2 cellular contexts compared by ENCODE assay signal in the genomic region with DNA sequence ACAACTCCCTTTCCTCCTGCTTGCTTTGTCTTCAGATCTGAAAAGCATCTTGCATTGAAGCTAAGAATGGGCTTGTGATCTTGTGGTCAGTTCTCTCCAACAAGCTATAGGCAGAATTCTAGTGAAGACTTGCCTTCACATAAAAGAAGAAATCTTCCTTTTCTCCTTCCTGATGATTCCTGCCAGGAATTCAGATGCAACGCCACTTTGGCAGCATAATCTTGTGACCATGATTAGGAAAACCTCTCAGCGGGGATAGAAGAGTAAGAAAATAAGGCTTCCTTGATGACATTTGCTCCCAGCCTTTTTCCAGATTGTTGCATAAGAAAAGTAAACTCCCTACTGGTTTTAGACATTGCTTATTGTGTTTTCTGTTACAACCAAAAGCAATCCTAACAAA.
A peak's percentile ranks its signal among the peaks of the same experiment; 100 is the strongest.
TF ChIP-seq lines count a peak whose summit lies in the region.

No MANE protein-coding gene starts in this region.

TF ChIP-seq in H1, 55 proteins besides CTCF, POLR2A, EP300 and RAD21:
- TF ChIP-seq FOSL1 (IDR thresholded peaks at IDR 0.05; ENCODE audit: insufficient read depth, low read depth, low read length) (no peak), EZH2 (IDR thresholded peaks at IDR 0.05; ENCODE audit: low read depth, low read length, severe bottlenecking) (no peak), EGR1 (IDR thresholded peaks at IDR 0.05; ENCODE audit: borderline replicate concordance, low read depth, low read length) (no peak), JUN (IDR thresholded peaks at IDR 0.05; ENCODE audit: low read depth, low read length) (no peak), SRF (IDR thresholded peaks at IDR 0.05; ENCODE audit: low read depth, low read length) (no peak), RFX5 (IDR thresholded peaks at IDR 0.05; ENCODE audit: borderline replicate concordance, low read depth, low read length) (no peak)

TF ChIP-seq in neural cell, 6 proteins besides CTCF, POLR2A, EP300 and RAD21:
- TF ChIP-seq SMC3 (conservative IDR thresholded peaks at IDR 0.05; ENCODE audit: poor library complexity), result no peak
- TF ChIP-seq, protein P1, sequence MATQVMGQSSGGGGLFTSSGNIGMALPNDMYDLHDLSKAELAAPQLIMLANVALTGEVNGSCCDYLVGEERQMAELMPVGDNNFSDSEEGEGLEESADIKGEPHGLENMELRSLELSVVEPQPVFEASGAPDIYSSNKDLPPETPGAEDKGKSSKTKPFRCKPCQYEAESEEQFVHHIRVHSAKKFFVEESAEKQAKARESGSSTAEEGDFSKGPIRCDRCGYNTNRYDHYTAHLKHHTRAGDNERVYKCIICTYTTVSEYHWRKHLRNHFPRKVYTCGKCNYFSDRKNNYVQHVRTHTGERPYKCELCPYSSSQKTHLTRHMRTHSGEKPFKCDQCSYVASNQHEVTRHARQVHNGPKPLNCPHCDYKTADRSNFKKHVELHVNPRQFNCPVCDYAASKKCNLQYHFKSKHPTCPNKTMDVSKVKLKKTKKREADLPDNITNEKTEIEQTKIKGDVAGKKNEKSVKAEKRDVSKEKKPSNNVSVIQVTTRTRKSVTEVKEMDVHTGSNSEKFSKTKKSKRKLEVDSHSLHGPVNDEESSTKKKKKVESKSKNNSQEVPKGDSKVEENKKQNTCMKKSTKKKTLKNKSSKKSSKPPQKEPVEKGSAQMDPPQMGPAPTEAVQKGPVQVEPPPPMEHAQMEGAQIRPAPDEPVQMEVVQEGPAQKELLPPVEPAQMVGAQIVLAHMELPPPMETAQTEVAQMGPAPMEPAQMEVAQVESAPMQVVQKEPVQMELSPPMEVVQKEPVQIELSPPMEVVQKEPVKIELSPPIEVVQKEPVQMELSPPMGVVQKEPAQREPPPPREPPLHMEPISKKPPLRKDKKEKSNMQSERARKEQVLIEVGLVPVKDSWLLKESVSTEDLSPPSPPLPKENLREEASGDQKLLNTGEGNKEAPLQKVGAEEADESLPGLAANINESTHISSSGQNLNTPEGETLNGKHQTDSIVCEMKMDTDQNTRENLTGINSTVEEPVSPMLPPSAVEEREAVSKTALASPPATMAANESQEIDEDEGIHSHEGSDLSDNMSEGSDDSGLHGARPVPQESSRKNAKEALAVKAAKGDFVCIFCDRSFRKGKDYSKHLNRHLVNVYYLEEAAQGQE (IDR thresholded peaks at IDR 0.05; ENCODE audit: borderline replicate concordance), result peak; percentile 95
